In genomic region chr1:164746677-164747076, GRCh38 we compare ENCODE assay signal across 18 cellular contexts.
DNase-seq lines count a peak whose midpoint lies in the region; ATAC-seq and TF ChIP-seq lines count a peak whose summit lies in the region.
"Had no signal": no experiment of that assay in that cellular context is flagged by ENCODE, and none has a peak within 500 bp of the region (broad histone marks: within the 10 kb centered on the region; RNA-seq: fewer than 3 reads in every experiment).

No MANE protein-coding gene starts in this region.

- no peak overlapping the region for H3K4me3 ChIP-seq in left ventricle myocardium inferior
- no peak overlapping the region for H3K4me3 ChIP-seq in hepatocyte
- no peak overlapping the region for H3K4me3 ChIP-seq in psoas muscle
- no peak overlapping the region for H3K4me3 ChIP-seq in vagina
- H3K4me3 ChIP-seq: GM23248 had no signal

- intact Hi-C loops in left ventricle myocardium inferior (cut with micrococcal nuclease), result no loop called here
- intact Hi-C loops in left ventricle myocardium superior (cut with micrococcal nuclease), result no loop called here
- intact Hi-C loops in psoas muscle (cut with DNase I), result no loop called here
- intact Hi-C loops in vagina (cut with DNase I), result no loop called here

- no peak for TF ChIP-seq CTCF in left ventricle myocardium inferior (IDR thresholded peaks at IDR 0.05; ENCODE audit: borderline replicate concordance)
- no peak for TF ChIP-seq CTCF in hepatocyte (IDR thresholded peaks at IDR 0.05; ENCODE audit: poor library complexity)
- TF ChIP-seq CTCF in psoas muscle (IDR thresholded peaks at IDR 0.05), result no peak
- no peak for TF ChIP-seq CTCF in vagina (IDR thresholded peaks at IDR 0.05)

- WGBS in hepatocyte (ENCODE audit: low lambda C conversion rate, missing lambda C conversion rate), result 75% methylated on average over 3 of the region's 3 CpGs
- WGBS in psoas muscle, 3 donors, result 85 to 96% (median 86%) methylated on average over 3 of the region's 3 CpGs

- H3K27ac ChIP-seq in left ventricle myocardium inferior (replicated peaks) (peak overlapping the region; percentile 81), hepatocyte (peak overlapping the region; percentile 78), psoas muscle (peak overlapping the region; percentile 72), vagina (peak overlapping the region; percentile 70)
- H3K27ac ChIP-seq: 22Rv1 had no signal

- no peaks in the 10 kb centered on the region for H3K9me2 ChIP-seq in hepatocyte (replicated peaks; ENCODE audit: insufficient read depth)

- no peak overlapping the region for H3K4me2 ChIP-seq in hepatocyte

- H3K79me2 ChIP-seq in hepatocyte, result peaks cover 47% of the 10 kb centered on the region

- H2AFZ ChIP-seq in hepatocyte, result no peak overlapping the region
- H2AFZ ChIP-seq: GM23248 had no signal

- no peaks in the 10 kb centered on the region for H3K36me3 ChIP-seq in left ventricle myocardium inferior
- no peaks in the 10 kb centered on the region for H3K36me3 ChIP-seq in hepatocyte (replicated peaks; ENCODE audit: insufficient read depth, low read depth)
- no peaks in the 10 kb centered on the region for H3K36me3 ChIP-seq in psoas muscle (ENCODE audit: insufficient read depth in 1 of 2, low read depth in 1 of 2)
- H3K36me3 ChIP-seq in vagina, result no peaks in the 10 kb centered on the region

- H3K9me3 ChIP-seq in left ventricle myocardium inferior (replicated peaks), result no peaks in the 10 kb centered on the region
- no peaks in the 10 kb centered on the region for H3K9me3 ChIP-seq in hepatocyte (ENCODE audit: low read depth)
- no peaks in the 10 kb centered on the region for H3K9me3 ChIP-seq in psoas muscle
- H3K9me3 ChIP-seq in vagina, result no peaks in the 10 kb centered on the region

- peaks cover 64% of the 10 kb centered on the region for H3K4me1 ChIP-seq in left ventricle myocardium inferior
- peaks cover 15% of the 10 kb centered on the region for H3K4me1 ChIP-seq in hepatocyte (ENCODE audit: insufficient read depth)
- H3K4me1 ChIP-seq in psoas muscle, result peaks cover 40% of the 10 kb centered on the region
- peaks cover 55% of the 10 kb centered on the region for H3K4me1 ChIP-seq in vagina

- H4K20me1 ChIP-seq in hepatocyte (ENCODE audit: insufficient read depth, poor library complexity, severe bottlenecking), result no peaks in the 10 kb centered on the region

- no peak for TF ChIP-seq POLR2A in vagina (IDR thresholded peaks at IDR 0.05)

- H3K27me3 ChIP-seq in left ventricle myocardium inferior (ENCODE audit: low read depth) (no peaks in the 10 kb centered on the region), hepatocyte (no peaks in the 10 kb centered on the region), psoas muscle (ENCODE audit: insufficient read depth in 3 of 3, low read length in 2 of 3) (no peaks in the 10 kb centered on the region), vagina (no peaks in the 10 kb centered on the region)

- ATAC-seq in left ventricle myocardium superior, result no peak
- no peak for ATAC-seq in psoas muscle
- ATAC-seq in HG02981 (IDR thresholded peaks at IDR 0.05; ENCODE audit: unreplicated experiment), result no peak

- DNase-seq in left ventricle myocardium inferior (no peak), left ventricle myocardium superior (no peak), hepatocyte (ENCODE audit: low spot score) (no peak), psoas muscle (no peak), vagina (ENCODE audit: extremely low spot score in 2 of 2) (no peak), NCI-H446 (lab: John Stamatoyannopoulos, UW) (no peak)
- no peak for DNase-seq in activated CD4-positive, alpha-beta T cell treated with anti-CD3 and anti-CD28 coated beads, Interleukin-2, amount 50 U/mL, for 4 hours
- DNase-seq: CD4-positive, alpha-beta memory T cell; DMS79; GM23248; KBM-7; NCI-H1436 treated with DMSO at 0.1 percent for 48 hours; NCI-H2029 treated with DMSO at 0.1 percent for 48 hours; NCI-H2171 treated with DMSO at 0.1 percent for 48 hours; NCI-H510A; NCI-H774 had no signal
